In genomic region chr6:1589208-1589607, GRCh38 we compare ENCODE assay signal across 22 cellular contexts. TPM values are rescaled to one million over a fixed set of nuclear protein-coding genes. Genes with fewer than 3 reads are reported as not detected.
DNase-seq lines count a peak whose midpoint lies in the region; ATAC-seq, FAIRE-seq and TF ChIP-seq lines count a peak whose summit lies in the region.
"Had no signal": no experiment of that assay in that cellular context is flagged by ENCODE, and none has a peak within 500 bp of the region (broad histone marks: within the 10 kb centered on the region; RNA-seq: fewer than 3 reads in every experiment).

No MANE protein-coding gene starts in this region.

- H3K4me3 ChIP-seq in HepG2 (replicated peaks in 1 of 3; ENCODE audit: insufficient read depth in 1 of 3, low read depth in 2 of 3, low read length in 3 of 3) (no peak overlapping the region), right lobe of liver (no peak overlapping the region), colonic mucosa (no peak overlapping the region), osteoblast (ENCODE audit: insufficient read depth, low read length) (no peak overlapping the region), smooth muscle cell (no peak overlapping the region)
- H3K4me3 ChIP-seq: GM23338 had no signal

- peaks cover 7% of the 10 kb centered on the region for H3K9me3 Mint-ChIP-seq in type B pancreatic cell
- no peaks in the 10 kb centered on the region for H3K9me3 Mint-ChIP-seq in activated CD4-positive, alpha-beta memory T cell treated with anti-CD3 and anti-CD28 coated beads for 36 hours
- H3K9me3 Mint-ChIP-seq: CD4-positive, alpha-beta T cell; GM23338; IgD-negative memory B cell had no signal

- ATAC-seq in HepG2 (peak; percentile 46), right lobe of liver (no peak), T-helper 17 cell (no peak)
- ATAC-seq: GM23338 had no signal

- no peak for TF ChIP-seq RAD21 in HepG2 (CRISPR knock-in tag; IDR thresholded peaks at IDR 0.05)

- no TSS peak for BruUV-seq in HepG2 (replicated peaks; lab: Mats Ljungman, UMichigan)

- FAIRE-seq in HepG2 (lab: Jason Lieb, UNC) = peak; percentile 89
- FAIRE-seq: A204.1, D721Med, G401.6, GM12891, H54, HTR-8/SVneo had no signal

- CTCF ChIA-PET in HepG2 (lab: Yijun Ruan, JAX; ENCODE audit: low intra/inter-chr PET ratio, low total read pairs) = no interaction called here
- CTCF ChIA-PET in activated CD4-positive, alpha-beta memory T cell treated with anti-CD3 and anti-CD28 coated beads for 36 hours (lab: Charles Lee) = no interaction called here

- no peaks in the 10 kb centered on the region for H3K9me3 ChIP-seq in HepG2 (ENCODE audit: low read length)
- H3K9me3 ChIP-seq in right lobe of liver = no peaks in the 10 kb centered on the region
- no peaks in the 10 kb centered on the region for H3K9me3 ChIP-seq in colonic mucosa
- H3K9me3 ChIP-seq in osteoblast (ENCODE audit: low read depth, low read length) = peaks cover 2% of the 10 kb centered on the region
- H3K9me3 ChIP-seq in smooth muscle cell (replicated peaks; ENCODE audit: low read depth) = no peaks in the 10 kb centered on the region
- H3K9me3 ChIP-seq in T-helper 17 cell (ENCODE audit: control insufficient read depth, low read length, poor library complexity, severe bottlenecking) = no peaks in the 10 kb centered on the region
- H3K9me3 ChIP-seq: Caco-2 had no signal

- H3K27me3 ChIP-seq in HepG2 (ENCODE audit: control insufficient read depth in 1 of 2, insufficient read depth in 2 of 2, low read length in 2 of 2) (peaks cover 7 to 29% of the 10 kb centered on the region in 2 experiments; a peak in 4 of 5 replicates), right lobe of liver (no peaks in the 10 kb centered on the region), colonic mucosa (peaks cover 4% of the 10 kb centered on the region), osteoblast (ENCODE audit: insufficient read depth, low read length) (peaks cover 50% of the 10 kb centered on the region), smooth muscle cell (ENCODE audit: low read depth) (peaks cover 27% of the 10 kb centered on the region)

- H2AFZ ChIP-seq in HepG2 (ENCODE audit: low read length) (no peak overlapping the region), osteoblast (ENCODE audit: low read length) (no peak overlapping the region), smooth muscle cell (ENCODE audit: low read depth) (no peak overlapping the region)
- H2AFZ ChIP-seq: GM23338 had no signal

- H4K20me1 ChIP-seq in HepG2 (ENCODE audit: insufficient read depth, low read length) = no peaks in the 10 kb centered on the region
- no peaks in the 10 kb centered on the region for H4K20me1 ChIP-seq in osteoblast (ENCODE audit: insufficient read depth, low read length)
- H4K20me1 ChIP-seq in smooth muscle cell (ENCODE audit: low read depth) = no peaks in the 10 kb centered on the region

- 4% methylated on average over 6 of the region's 6 CpGs for WGBS in HepG2 (ENCODE audit: low lambda C conversion rate)
- 37% methylated on average over 5 of the region's 6 CpGs for WGBS in right lobe of liver (ENCODE audit: insufficient coverage, low coverage, low lambda C conversion rate, missing lambda C conversion rate)
- 85% methylated on average over 6 of the region's 6 CpGs for WGBS in smooth muscle cell (ENCODE audit: low lambda C conversion rate)

- peak overlapping the region; percentile 38 for H3K4me2 ChIP-seq in HepG2 (ENCODE audit: low read depth, low read length)
- no peak overlapping the region for H3K4me2 ChIP-seq in osteoblast (ENCODE audit: insufficient read depth, low read length)
- H3K4me2 ChIP-seq in smooth muscle cell = no peak overlapping the region
- H3K4me2 ChIP-seq: GM23338 had no signal

- TF ChIP-seq EP300 in HepG2 (IDR thresholded peaks at IDR 0.05; ENCODE audit: low read depth in 2 of 2, low read length in 2 of 2) (peak in 1 of 2 experiments; percentile 18; a peak in 1 of 4 replicates), HepG2 (CRISPR knock-in tag; IDR thresholded peaks at IDR 0.05; ENCODE audit: borderline replicate concordance) (no peak)

- H3K9ac ChIP-seq in HepG2 (ENCODE audit: insufficient read depth, low read depth, low read length) (no peak overlapping the region), colonic mucosa (ENCODE audit: low read depth in 2 of 2, low read length in 2 of 2) (no peak overlapping the region), smooth muscle cell (ENCODE audit: low read depth) (no peak overlapping the region)

- H3K4me1 ChIP-seq in HepG2 (ENCODE audit: insufficient read depth, low read length) = peaks cover 23% of the 10 kb centered on the region
- H3K4me1 ChIP-seq in right lobe of liver = no peaks in the 10 kb centered on the region
- H3K4me1 ChIP-seq in colonic mucosa = no peaks in the 10 kb centered on the region
- no peaks in the 10 kb centered on the region for H3K4me1 ChIP-seq in osteoblast (ENCODE audit: insufficient read depth, low read length)
- H3K4me1 ChIP-seq in smooth muscle cell (ENCODE audit: low read depth) = no peaks in the 10 kb centered on the region

- H3K36me3 ChIP-seq in HepG2 (replicated peaks in 1 of 2; ENCODE audit: control insufficient read depth in 1 of 2, insufficient read depth in 2 of 2, low read length in 2 of 2) (no peaks in the 10 kb centered on the region), right lobe of liver (no peaks in the 10 kb centered on the region), colonic mucosa (no peaks in the 10 kb centered on the region), osteoblast (ENCODE audit: insufficient read depth, low read length) (no peaks in the 10 kb centered on the region), smooth muscle cell (ENCODE audit: low read depth) (no peaks in the 10 kb centered on the region)

- in situ Hi-C loops in HepG2 (cut with HindIII; ENCODE audit: extremely low pct_ligation_motif_present, low pct_unique_long_range_greater_than_20kb) = no loop called here

- DNase-seq in HepG2 (ENCODE audit: low spot score) = peak; percentile 54
- no peak for DNase-seq in right lobe of liver
- DNase-seq in colonic mucosa = peak; percentile 62
- peak; percentile 48 for DNase-seq in osteoblast (ENCODE audit: insufficient read length, low spot score, missing footprints)
- DNase-seq in type B pancreatic cell (ENCODE audit: extremely low spot score, unreplicated experiment) = peak; percentile 18
- DNase-seq in activated CD4-positive, alpha-beta memory T cell treated with anti-CD3 and anti-CD28 coated beads for 36 hours = no peak
- DNase-seq in smooth muscle cell (lab: John Stamatoyannopoulos, UW; ENCODE audit: unreplicated experiment) = no peak
- no peak for DNase-seq in T-helper 17 cell
- DNase-seq: ACHN; Caco-2; CD4-positive, alpha-beta T cell; HCEC 1CT had no signal

- H3K36me3 Mint-ChIP-seq in type B pancreatic cell (no peaks in the 10 kb centered on the region), T-helper 17 cell (ENCODE audit: low read depth) (peaks cover 3% of the 10 kb centered on the region)
- H3K36me3 Mint-ChIP-seq in activated CD4-positive, alpha-beta memory T cell treated with anti-CD3 and anti-CD28 coated beads for 36 hours = no peaks in the 10 kb centered on the region
- H3K36me3 Mint-ChIP-seq: IgD-negative memory B cell had no signal

- POLR2A ChIA-PET in HepG2 (lab: Yijun Ruan, JAX) = no interaction called here
- POLR2A ChIA-PET in activated CD4-positive, alpha-beta memory T cell treated with anti-CD3 and anti-CD28 coated beads for 36 hours (lab: Charles Lee) = no interaction called here

- H3K4me1 Mint-ChIP-seq in type B pancreatic cell (ENCODE audit: unreplicated experiment) (peaks cover 5% of the 10 kb centered on the region), T-helper 17 cell (peaks cover 5% of the 10 kb centered on the region)
- H3K4me1 Mint-ChIP-seq in activated CD4-positive, alpha-beta memory T cell treated with anti-CD3 and anti-CD28 coated beads for 36 hours (ENCODE audit: low read depth) = no peaks in the 10 kb centered on the region
- H3K4me1 Mint-ChIP-seq: GM23338, IgD-negative memory B cell had no signal

- H3K27ac Mint-ChIP-seq in type B pancreatic cell (no peak overlapping the region), T-helper 17 cell (no peak overlapping the region)
- H3K27ac Mint-ChIP-seq in activated CD4-positive, alpha-beta memory T cell treated with anti-CD3 and anti-CD28 coated beads for 36 hours = no peak overlapping the region
- H3K27ac Mint-ChIP-seq: CD4-positive, alpha-beta T cell; GM23338 had no signal

- no peak for TF ChIP-seq CTCF in HepG2 (CRISPR knock-in tag; IDR thresholded peaks at IDR 0.05)
- TF ChIP-seq CTCF in right lobe of liver (IDR thresholded peaks at IDR 0.05) = no peak
- TF ChIP-seq CTCF in colonic mucosa (IDR thresholded peaks at IDR 0.05) = no peak
- no peak for TF ChIP-seq CTCF in osteoblast (IDR thresholded peaks at IDR 0.05; ENCODE audit: extremely low read depth, low read depth, low read length)
- no peak for TF ChIP-seq CTCF in type B pancreatic cell (conservative IDR thresholded peaks at IDR 0.05)
- no peak for TF ChIP-seq CTCF in smooth muscle cell (IDR thresholded peaks at IDR 0.05; ENCODE audit: borderline replicate concordance, insufficient read depth, poor library complexity, severe bottlenecking)

- H3K4me3 Mint-ChIP-seq in type B pancreatic cell (no peak overlapping the region), T-helper 17 cell (no peak overlapping the region)
- no peak overlapping the region for H3K4me3 Mint-ChIP-seq in activated CD4-positive, alpha-beta memory T cell treated with anti-CD3 and anti-CD28 coated beads for 36 hours
- H3K4me3 Mint-ChIP-seq: CD4-positive, alpha-beta T cell; GM23338; IgD-negative memory B cell had no signal

- H3K79me2 ChIP-seq in HepG2 (ENCODE audit: insufficient read depth, low read length) (no peaks in the 10 kb centered on the region), osteoblast (ENCODE audit: insufficient read depth, low read length) (no peaks in the 10 kb centered on the region), smooth muscle cell (ENCODE audit: low read depth) (no peaks in the 10 kb centered on the region)

- H3F3A ChIP-seq in smooth muscle cell (ENCODE audit: low read depth) = no peaks in the 10 kb centered on the region

- H3K27me3 Mint-ChIP-seq in type B pancreatic cell = peaks cover 24% of the 10 kb centered on the region
- H3K27me3 Mint-ChIP-seq in activated CD4-positive, alpha-beta memory T cell treated with anti-CD3 and anti-CD28 coated beads for 36 hours = peaks cover 22% of the 10 kb centered on the region
- H3K27me3 Mint-ChIP-seq in T-helper 17 cell = peaks cover 74% of the 10 kb centered on the region

- H3K27ac ChIP-seq in HepG2 (ENCODE audit: extremely low read length, insufficient read depth, low read length) = no peak overlapping the region
- H3K27ac ChIP-seq in right lobe of liver = no peak overlapping the region
- H3K27ac ChIP-seq in colonic mucosa = no peak overlapping the region
- no peak overlapping the region for H3K27ac ChIP-seq in osteoblast (ENCODE audit: low read depth, low read length)
- no peak overlapping the region for H3K27ac ChIP-seq in smooth muscle cell (ENCODE audit: low read depth)
- H3K27ac ChIP-seq: C4-2B, HL-60 had no signal

- intact Hi-C loops in HepG2 (cut with micrococcal nuclease; ENCODE audit: unreplicated experiment) = no loop called here
- intact Hi-C loops in right lobe of liver (cut with DNase I) = no loop called here
- intact Hi-C loops in colonic mucosa (cut with DNase I) = no loop called here
- intact Hi-C loops in activated CD4-positive, alpha-beta memory T cell treated with anti-CD3 and anti-CD28 coated beads for 36 hours (cut with micrococcal nuclease) = no loop called here

- TF ChIP-seq POLR2A in HepG2 (IDR thresholded peaks at IDR 0.05; ENCODE audit: insufficient read depth in 1 of 2, low read depth in 2 of 2, low read length in 2 of 2) (no peak), right lobe of liver (IDR thresholded peaks at IDR 0.05) (no peak)

RNA-seq across cellular contexts. Expression of gene FOXC1, which starts 20.5 kb away (rescaled TPM):
- total RNA-seq in HepG2 (2016; rRNA removed; fragmentation: Illumina TruSeq; extraction: Trizol) = 0.46 and 0.55 TPM in 2 replicates
- 0.09 TPM in 1 of 2 replicates, not detected in the other for total RNA-seq in HepG2 (2016; cell fraction: cytosol; rRNA removed; fragmentation: Illumina TruSeq; extraction: Trizol; ENCODE audit: low read depth)
- 0.42 and 0.50 TPM in 2 replicates for total RNA-seq in HepG2 (2016; cell fraction: insoluble cytoplasmic fraction; rRNA removed; fragmentation: Illumina TruSeq; extraction: Trizol)
- 0.28 and 0.31 TPM in 2 replicates for total RNA-seq in HepG2 (2016; cell fraction: membrane; rRNA removed; fragmentation: Illumina TruSeq; extraction: Trizol)
- 0.47 and 0.50 TPM in 2 replicates for total RNA-seq in HepG2 (2016; cell fraction: nucleus; rRNA removed; fragmentation: Illumina TruSeq; extraction: Trizol)
- 0.37 and 0.44 TPM in 2 replicates for polyA plus RNA-seq in HepG2 (2011; rRNA removed)
- polyA plus RNA-seq in HepG2 (2011; cell fraction: cytosol; rRNA removed) = 0.19 and 0.23 TPM in 2 replicates
- polyA plus RNA-seq in HepG2 (2011; cell fraction: nucleus; rRNA removed) = 0.23 and 0.27 TPM in 2 replicates
- polyA plus RNA-seq in HepG2 (2012) = 0.30 and 0.53 TPM in 2 replicates
- 0.05 and 0.09 TPM in 2 replicates for polyA plus RNA-seq in HepG2 (2016; cell fraction: cytosol; fragmentation: Illumina TruSeq; extraction: Trizol; ENCODE audit: low read depth)
- 0.89 and 1.2 TPM in 2 replicates for polyA plus RNA-seq in HepG2 (2016; cell fraction: insoluble cytoplasmic fraction; fragmentation: Illumina TruSeq; extraction: Trizol; ENCODE audit: low read depth)
- polyA plus RNA-seq in HepG2 (2016; cell fraction: membrane; fragmentation: Illumina TruSeq; extraction: Trizol; ENCODE audit: low read depth) = 0.26 and 0.35 TPM in 2 replicates
- polyA plus RNA-seq in HepG2 (2016; cell fraction: nucleus; fragmentation: Illumina TruSeq; extraction: Trizol; ENCODE audit: insufficient read depth, low read depth) = 0.72 and 0.95 TPM in 2 replicates
- 0.30 and 18.3 TPM in 2 replicates for polyA minus RNA-seq in HepG2 (2011; rRNA and poly(A)+ RNA removed; ENCODE audit: low replicate concordance)
- 0.30 and 0.97 TPM in 2 replicates for polyA minus RNA-seq in HepG2 (2011; cell fraction: cytosol; rRNA and poly(A)+ RNA removed)
- 0.25 and 0.52 TPM in 2 replicates for polyA minus RNA-seq in HepG2 (2011; cell fraction: nucleus; rRNA and poly(A)+ RNA removed)
- total RNA-seq in right lobe of liver = under 1 TPM; 0.24 to 0.87 (median 0.50) TPM
- total RNA-seq in colonic mucosa = 1 to 10 TPM in 1 of 2 donors, under 1 TPM in 1; 0.69 to 1.5 TPM
- 39.4 and 41.0 TPM in 2 replicates for total RNA-seq in osteoblast
- 20.8 and 53.5 TPM in 2 replicates for total RNA-seq in type B pancreatic cell (ENCODE audit: low replicate concordance)
- total RNA-seq in activated CD4-positive, alpha-beta memory T cell treated with anti-CD3 and anti-CD28 coated beads for 36 hours = under 1 TPM; 0.05 to 0.07 TPM
- total RNA-seq in smooth muscle cell = 0.58 and 1.4 TPM in 2 replicates
- polyA plus RNA-seq in smooth muscle cell = 0.10 and 0.40 TPM in 2 replicates
- under 1 TPM in 1 of 2 donors, not detected in 1; 0.21 TPM for total RNA-seq in T-helper 17 cell
- total RNA-seq: CD4-positive, alpha-beta T cell had no signal
- polyA plus RNA-seq: IgD-negative memory B cell had no signal

Comparison
In these comparisons a context has a peak if more than half of its experiments do, and no peak if none do; other contexts are left out.
1. DNase-seq: peak in HepG2 (single experiment), colonic mucosa (single experiment), osteoblast (single experiment) and type B pancreatic cell (single experiment); none in right lobe of liver (0 of 3), activated CD4-positive, alpha-beta memory T cell treated with anti-CD3 and anti-CD28 coated beads for 36 hours (single experiment), smooth muscle cell (single experiment) and T-helper 17 cell (0 of 3).